In genomic region chr10:15684768-15685167, GRCh38 we compare ENCODE assay signal across 19 cellular contexts. TPM values are rescaled to one million over a fixed set of nuclear protein-coding genes. Genes with fewer than 3 reads are reported as not detected.
"Had no signal": no experiment of that assay in that cellular context is flagged by ENCODE, and none has a peak within 500 bp of the region (broad histone marks: within the 10 kb centered on the region; RNA-seq: fewer than 3 reads in every experiment).

No MANE protein-coding gene starts in this region.

- DNase-seq: activated CD4-positive, alpha-beta T cell treated with anti-CD3 and anti-CD28 coated beads, Interleukin-2, amount 50 U/mL, for 1 hour; activated naive CD4-positive, alpha-beta T cell treated with Interleukin-2 at 50 U/mL for 16 hours; anterior cingulate cortex; cerebellar nuclear complex; dermis blood vessel endothelial cell; effector memory CD8-positive, alpha-beta T cell; hippocampal formation; naive thymus-derived CD4-positive, alpha-beta T cell; posterior cingulate gyrus; retina; stimulated activated CD4-positive, alpha-beta T cell treated with anti-CD3 and anti-CD28 coated beads, Interleukin-2, amount 100 ng/mL, for 48 hours had no signal

- H3K4me1 ChIP-seq: tibial nerve had no signal

- H3K4me1 Mint-ChIP-seq: activated T-helper 17 cell treated with anti-CD3 and anti-CD28 coated beads, Interleukin-2, amount 50 U/mL, for 72 hours; naive thymus-derived CD4-positive, alpha-beta T cell; stimulated activated memory B cell treated with anti-CD40 and anti-IgM and Interleukin-4, amounts not matched to agents 10 μg/mL and 1 μg/mL and 100 μg/mL, for 72 hours had no signal

- H3K9me3 Mint-ChIP-seq: activated T-helper 17 cell treated with anti-CD3 and anti-CD28 coated beads, Interleukin-2, amount 50 U/mL, for 72 hours; effector memory CD8-positive, alpha-beta T cell; stimulated activated memory B cell treated with anti-CD40 and anti-IgM and Interleukin-4, amounts not matched to agents 10 μg/mL and 1 μg/mL and 100 μg/mL, for 72 hours had no signal

- H3K27me3 ChIP-seq: vagina had no signal

- H3K4me3 ChIP-seq: tibial nerve, vagina had no signal

- H3K36me3 ChIP-seq: tibial nerve, vagina had no signal

- H3K9me3 ChIP-seq: tibial nerve, vagina had no signal

- ATAC-seq: activated T-helper 17 cell treated with anti-CD3 and anti-CD28 coated beads, Interleukin-2, amount 50 U/mL, for 72 hours; effector memory CD8-positive, alpha-beta T cell; left lobe of liver; naive thymus-derived CD4-positive, alpha-beta T cell; stimulated activated memory B cell treated with anti-CD40 and anti-IgM and Interleukin-4, amounts not matched to agents 10 μg/mL and 1 μg/mL and 100 μg/mL, for 72 hours had no signal

- H3K27ac ChIP-seq: epithelial cell of prostate, tibial nerve, vagina had no signal

- H3K27ac Mint-ChIP-seq: activated T-helper 17 cell treated with anti-CD3 and anti-CD28 coated beads, Interleukin-2, amount 50 U/mL, for 72 hours; effector memory CD8-positive, alpha-beta T cell; naive thymus-derived CD4-positive, alpha-beta T cell; stimulated activated memory B cell treated with anti-CD40 and anti-IgM and Interleukin-4, amounts not matched to agents 10 μg/mL and 1 μg/mL and 100 μg/mL, for 72 hours had no signal

- H3K36me3 Mint-ChIP-seq: naive thymus-derived CD4-positive, alpha-beta T cell; stimulated activated memory B cell treated with anti-CD40 and anti-IgM and Interleukin-4, amounts not matched to agents 10 μg/mL and 1 μg/mL and 100 μg/mL, for 72 hours had no signal

- H3K4me3 Mint-ChIP-seq: activated T-helper 17 cell treated with anti-CD3 and anti-CD28 coated beads, Interleukin-2, amount 50 U/mL, for 72 hours; effector memory CD8-positive, alpha-beta T cell; naive thymus-derived CD4-positive, alpha-beta T cell; stimulated activated memory B cell treated with anti-CD40 and anti-IgM and Interleukin-4, amounts not matched to agents 10 μg/mL and 1 μg/mL and 100 μg/mL, for 72 hours had no signal

RNA-seq across cellular contexts. Expression of gene ITGA8, which starts 35.0 kb away (rescaled TPM):
- total RNA-seq: activated T-helper 17 cell treated with anti-CD3 and anti-CD28 coated beads, Interleukin-2, amount 50 U/mL, for 72 hours; mononuclear cell; naive thymus-derived CD4-positive, alpha-beta T cell; T-helper 2 cell treated with Interferon-gamma antibody and Interleukin-4, amounts not matched to agents 100 ng/mL and 5 ng/mL, for 36 hours had no signal
